ENCODE assay signal across 10 cellular contexts in the genomic region with DNA sequence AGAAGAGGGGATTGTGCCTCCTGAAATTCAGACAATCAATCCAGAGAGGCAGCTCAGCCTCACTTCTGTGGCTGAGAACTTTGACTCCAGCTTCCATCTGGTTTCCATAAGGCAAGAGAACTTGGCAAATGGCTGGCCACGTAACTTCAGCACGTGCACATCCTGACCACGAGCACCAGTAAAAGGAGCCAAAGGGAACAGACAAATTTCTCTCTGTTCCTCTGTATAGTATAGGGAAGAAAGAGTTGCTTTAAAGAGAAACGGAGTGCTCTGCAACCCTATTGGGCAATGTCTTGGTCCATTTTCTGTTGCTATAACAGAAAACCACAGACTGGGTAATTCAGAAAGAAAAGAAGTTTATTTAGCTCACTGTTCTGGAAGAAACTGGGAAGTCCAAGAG.
DNase-seq lines count a peak whose midpoint lies in the region; ATAC-seq and TF ChIP-seq lines count a peak whose summit lies in the region.
"Had no signal": no experiment of that assay in that cellular context is flagged by ENCODE, and none has a peak within 500 bp of the region (broad histone marks: within the 10 kb centered on the region; RNA-seq: fewer than 3 reads in every experiment).

No MANE protein-coding gene starts in this region.

- H2AFZ ChIP-seq in mammary epithelial cell (ENCODE audit: low read depth, low read length): peak overlapping the region; percentile 50
- H2AFZ ChIP-seq: PC-9 had no signal

- no peak overlapping the region for H3K4me2 ChIP-seq in mammary epithelial cell (ENCODE audit: insufficient read depth, low read depth, low read length)
- H3K4me2 ChIP-seq: PC-9 had no signal

- ATAC-seq in Right ventricle myocardium superior (ENCODE audit: poor library complexity) (peak; percentile 55), lung (ENCODE audit: insufficient read depth, low FRiP score) (peak; percentile 64), GM18909 (IDR thresholded peaks at IDR 0.05; ENCODE audit: poor library complexity, unreplicated experiment) (no peak), HG03159 (IDR thresholded peaks at IDR 0.05; ENCODE audit: unreplicated experiment) (no peak)
- ATAC-seq: effector memory CD8-positive, alpha-beta T cell had no signal

- no peaks in the 10 kb centered on the region for H3K79me2 ChIP-seq in mammary epithelial cell (ENCODE audit: insufficient read depth, low read length)

- no peaks in the 10 kb centered on the region for H3K4me1 ChIP-seq in left ventricle myocardium inferior
- peaks cover 21% of the 10 kb centered on the region for H3K4me1 ChIP-seq in mammary epithelial cell (ENCODE audit: insufficient read depth, low read length)
- no peaks in the 10 kb centered on the region for H3K4me1 ChIP-seq in lung (ENCODE audit: control insufficient read depth in 2 of 2, insufficient read depth in 2 of 2, low read length in 2 of 2)

- CTCF ChIA-PET in mammary epithelial cell (lab: Charles Lee; ENCODE audit: low non-redundant PET): no interaction called here

- in situ Hi-C loops in mammary epithelial cell (cut with MboI; ENCODE audit: low sequenced_read_pairs in 2 of 2): no loop called here

- H3K27me3 ChIP-seq in left ventricle myocardium inferior (ENCODE audit: low read depth) (peaks cover 4% of the 10 kb centered on the region), mammary epithelial cell (ENCODE audit: insufficient read depth, low read length) (no peaks in the 10 kb centered on the region), lung (ENCODE audit: control insufficient read depth, insufficient read depth) (no peaks in the 10 kb centered on the region)

- 98% methylated on average over 4 of the region's 4 CpGs for WGBS in mammary epithelial cell (ENCODE audit: low coverage, missing lambda C conversion rate)
- 29 to 62% methylated on average over 4 of the region's 4 CpGs for WGBS in lung, 2 donors

- no peaks in the 10 kb centered on the region for H4K20me1 ChIP-seq in mammary epithelial cell (ENCODE audit: insufficient read depth, low read length)

- no peak for TF ChIP-seq CTCF in left ventricle myocardium inferior (IDR thresholded peaks at IDR 0.05; ENCODE audit: borderline replicate concordance)
- TF ChIP-seq CTCF in mammary epithelial cell (conservative IDR thresholded peaks at IDR 0.05 in 1 of 2, IDR thresholded peaks at IDR 0.05 in 1 of 2; ENCODE audit: extremely low read depth in 1 of 2, insufficient read depth in 1 of 2, low read depth in 1 of 2, low read length in 2 of 2): no peak
- no peak for TF ChIP-seq CTCF in lung (IDR thresholded peaks at IDR 0.05; ENCODE audit: control extremely low read depth, extremely low read depth)

- dilution Hi-C loops in mammary epithelial cell (cut with HindIII; ENCODE audit: low sequenced_read_pairs): no loop called here

- H3K9ac ChIP-seq in mammary epithelial cell (ENCODE audit: insufficient read depth, low read length): no peak overlapping the region

- H3K4me3 ChIP-seq in left ventricle myocardium inferior: no peak overlapping the region
- H3K4me3 ChIP-seq in mammary epithelial cell (replicated peaks in 1 of 3; ENCODE audit: insufficient read depth in 1 of 3, low read depth in 2 of 3, low read length in 3 of 3): no peak overlapping the region
- H3K4me3 ChIP-seq in lung: no peak overlapping the region
- H3K4me3 ChIP-seq: PC-9 had no signal

- intact Hi-C loops in Right ventricle myocardium superior (cut with DNase I): no loop called here
- intact Hi-C loops in left ventricle myocardium inferior (cut with micrococcal nuclease): no loop called here
- intact Hi-C loops in mammary epithelial cell (cut with micrococcal nuclease): no loop called here

- BruUV-seq in mammary epithelial cell (replicated peaks; lab: Mats Ljungman, UMichigan): no TSS peak

- H3K9me3 ChIP-seq in left ventricle myocardium inferior (replicated peaks) (peaks cover 11% of the 10 kb centered on the region), mammary epithelial cell (replicated peaks; ENCODE audit: insufficient read depth, low read length) (no peaks in the 10 kb centered on the region), lung (ENCODE audit: control insufficient read depth in 2 of 2, insufficient read depth in 1 of 2, low read length in 1 of 2) (peaks cover 0 to 2% of the 10 kb centered on the region in 2 donors)

- DNase-seq in Right ventricle myocardium superior: peak; percentile 57
- DNase-seq in left ventricle myocardium inferior: no peak
- DNase-seq in mammary epithelial cell: peak; percentile 26
- no peak for DNase-seq in lung (ENCODE audit: low spot score)
- no peak for DNase-seq in NCI-H1436 treated with DMSO at 0.1 percent for 48 hours (lab: John Stamatoyannopoulos, UW)
- no peak for DNase-seq in activated CD4-positive, alpha-beta T cell treated with anti-CD3 and anti-CD28 coated beads, Interleukin-2, amount 50 U/mL, for 48 hours
- DNase-seq: effector memory CD8-positive, alpha-beta T cell; PC-9 had no signal

- H3K36me3 ChIP-seq in left ventricle myocardium inferior (no peaks in the 10 kb centered on the region), mammary epithelial cell (ENCODE audit: insufficient read depth, low read length) (no peaks in the 10 kb centered on the region), lung (ENCODE audit: control insufficient read depth in 2 of 2, insufficient read depth in 2 of 2, low read length in 2 of 2) (no peaks in the 10 kb centered on the region)

- H3K27ac ChIP-seq in left ventricle myocardium inferior (replicated peaks): no peak overlapping the region
- no peak overlapping the region for H3K27ac ChIP-seq in mammary epithelial cell (ENCODE audit: insufficient read depth, low read depth, low read length)
- no peak overlapping the region for H3K27ac ChIP-seq in lung (ENCODE audit: low read depth in 1 of 2, low read length in 1 of 2)
- H3K27ac ChIP-seq: PC-9 had no signal

Comparison
In these comparisons a context has a peak if more than half of its experiments do, and no peak if none do; other contexts are left out.
1. DNase-seq: peak in Right ventricle myocardium superior (single experiment) and mammary epithelial cell (single experiment); none in left ventricle myocardium inferior (single experiment), lung (single experiment), NCI-H1436 treated with DMSO at 0.1 percent for 48 hours (single experiment) and activated CD4-positive, alpha-beta T cell treated with anti-CD3 and anti-CD28 coated beads, Interleukin-2, amount 50 U/mL, for 48 hours (0 of 2).
2. ATAC-seq: peak in Right ventricle myocardium superior (single experiment) and lung (single experiment); none in GM18909 (single experiment) and HG03159 (single experiment).